Comparison of ENCODE assay signal across 1 cellular context in the genomic region with DNA sequence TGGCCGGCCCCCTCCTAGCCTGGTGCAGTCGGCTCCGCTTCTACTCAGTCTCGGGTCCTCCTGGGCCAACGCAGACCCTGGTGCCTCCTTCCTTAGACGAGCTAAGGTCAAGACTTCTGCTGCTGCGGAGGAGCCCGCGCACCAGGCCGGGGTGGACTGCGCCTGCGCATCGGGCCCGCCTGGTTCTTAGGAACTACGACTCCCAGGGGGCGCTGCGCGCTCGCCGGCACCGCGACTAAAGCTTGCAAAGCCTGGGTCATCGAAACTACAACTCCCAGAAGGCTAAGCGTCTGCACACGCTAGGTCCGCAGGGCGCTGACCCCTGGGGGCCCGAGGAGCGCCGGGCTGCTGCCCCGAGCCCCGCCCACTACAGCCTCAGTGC.
TF ChIP-seq lines count a peak whose summit lies in the region.

Gene ZNF835 (minus strand): TSS at position 145 of the 382 bp plus-strand sequence. CDS start 6,559 bp downstream, outside the sequence.

TF ChIP-seq in H1, 55 proteins besides CTCF, POLR2A, EP300 and RAD21 (continued from another document):
- TF ChIP-seq MAX (IDR thresholded peaks at IDR 0.05) (no peak), KDM4A (IDR thresholded peaks at IDR 0.05; ENCODE audit: low read depth, low read length, severe bottlenecking) (no peak)
